In genomic region chr17:47850692-47851573, GRCh38 we compare ENCODE assay signal across 8 cellular contexts. TPM values are rescaled to one million over a fixed set of nuclear protein-coding genes. Genes with fewer than 3 reads are reported as not detected.
DNase-seq lines count a peak whose midpoint lies in the region; ATAC-seq and TF ChIP-seq lines count a peak whose summit lies in the region.

Gene SP6, minus strand, starts transcription at chr17:47851163. Its CDS starts 2,734 bp downstream, at chr17:47848429.

- H3K4me1 ChIP-seq in osteoblast (ENCODE audit: insufficient read depth, low read length) (peaks cover 12% of the 10 kb centered on the region), thyroid gland (peaks cover 11 to 31% of the 10 kb centered on the region in 2 donors)

- peak; percentile 50 for DNase-seq in HFFc6
- DNase-seq in NCI-H748 treated with DMSO at 0.1 percent for 48 hours (lab: John Stamatoyannopoulos, UW): peak; percentile 64
- peak; percentile 49 for DNase-seq in activated T-helper 1 cell treated with Interleukin-2 at 50 U/mL for 16 hours (ENCODE audit: low read depth)
- DNase-seq in fibroblast of the aortic adventitia (ENCODE audit: low read depth): peak; percentile 36
- DNase-seq in osteoblast (ENCODE audit: insufficient read length, low spot score, missing footprints): peak; percentile 97
- peak; percentile 82 to 85 for DNase-seq in thyroid gland

- no peaks in the 10 kb centered on the region for H3K36me3 Mint-ChIP-seq in HFFc6 (ENCODE audit: low read depth)

- intact Hi-C loops in thyroid gland (cut with DNase I): no loop called here

- peak; percentile 52 for TF ChIP-seq CTCF in HFFc6 (IDR thresholded peaks at IDR 0.05)
- no peak for TF ChIP-seq CTCF in fibroblast of the aortic adventitia (IDR thresholded peaks at IDR 0.05; ENCODE audit: insufficient read depth, low read length)
- no peak for TF ChIP-seq CTCF in osteoblast (IDR thresholded peaks at IDR 0.05; ENCODE audit: extremely low read depth, low read depth, low read length)
- peak in 3 of 6 experiments; percentile 13 to 37 (median 36) for TF ChIP-seq CTCF in thyroid gland (IDR thresholded peaks at IDR 0.05)

- H3K4me3 Mint-ChIP-seq in HFFc6: peak within 1 kb of the TSS; percentile 85

- H3K36me3 ChIP-seq in osteoblast (ENCODE audit: insufficient read depth, low read length) (no peaks in the 10 kb centered on the region), thyroid gland (no peaks in the 10 kb centered on the region)

- H3K27ac ChIP-seq in osteoblast (ENCODE audit: low read depth, low read length): no peak within 1 kb of the TSS
- H3K27ac ChIP-seq in thyroid gland: peak within 1 kb of the TSS in 1 of 3 donors; percentile 33

- H3K27ac Mint-ChIP-seq in HFFc6: peak within 1 kb of the TSS; percentile 36; the same call in 1 of the 2 replicates

- H3K79me2 ChIP-seq in osteoblast (ENCODE audit: insufficient read depth, low read length): no peaks in the 10 kb centered on the region

- peaks cover 84% of the 10 kb centered on the region for H3K27me3 ChIP-seq in osteoblast (ENCODE audit: insufficient read depth, low read length)
- H3K27me3 ChIP-seq in thyroid gland: peaks cover 42% of the 10 kb centered on the region

- ATAC-seq in GM21825 (IDR thresholded peaks at IDR 0.05; ENCODE audit: unreplicated experiment) (no peak), HG02571 (IDR thresholded peaks at IDR 0.05; ENCODE audit: unreplicated experiment) (no peak)

- no peaks in the 10 kb centered on the region for H3K9me3 ChIP-seq in osteoblast (ENCODE audit: low read depth, low read length)
- H3K9me3 ChIP-seq in thyroid gland: no peaks in the 10 kb centered on the region

- peak in 1 of 2 donors; percentile 83 for TF ChIP-seq POLR2A in thyroid gland (IDR thresholded peaks at IDR 0.05)

- H4K20me1 ChIP-seq in osteoblast (ENCODE audit: insufficient read depth, low read length): no peaks in the 10 kb centered on the region

- no peak within 1 kb of the TSS for H3K4me3 ChIP-seq in fibroblast of the aortic adventitia (ENCODE audit: low read depth, low read length)
- H3K4me3 ChIP-seq in osteoblast (ENCODE audit: insufficient read depth, low read length): peak within 1 kb of the TSS; percentile 55
- H3K4me3 ChIP-seq in thyroid gland (replicated peaks in 1 of 3): peak within 1 kb of the TSS in 1 of 3 donors; percentile 41

- WGBS in thyroid gland, 2 donors: 6 to 16% methylated on average over 15 to 48 of the region's 71 CpGs

- peaks cover 30% of the 10 kb centered on the region for H3K4me1 Mint-ChIP-seq in HFFc6 (ENCODE audit: low read depth)

- no peaks in the 10 kb centered on the region for H3K9me3 Mint-ChIP-seq in HFFc6

- H2AFZ ChIP-seq in osteoblast (ENCODE audit: low read length): peak within 1 kb of the TSS; percentile 27

- peak within 1 kb of the TSS; percentile 56 for H3K4me2 ChIP-seq in osteoblast (ENCODE audit: insufficient read depth, low read length)

- peaks cover 42% of the 10 kb centered on the region for H3K27me3 Mint-ChIP-seq in HFFc6 (ENCODE audit: insufficient read depth)

RNA-seq across cellular contexts. Expression of gene SP6, which starts in this region (rescaled TPM):
- total RNA-seq in HFFc6 (2021; fragmentation: NEBNext Ultra II Directional; extraction: Animal tissue kit (Norgen Biotek cat#: 25700)): 1 to 10 TPM in 4 of 6 experiments, under 1 TPM in 2; 0.45 to 1.2 (median 1.1) TPM
- total RNA-seq in fibroblast of the aortic adventitia (ENCODE audit: low replicate concordance): 0.09 TPM in 1 of 2 replicates, not detected in the other
- total RNA-seq in osteoblast: under 0.01 TPM in 2 replicates
- total RNA-seq in thyroid gland: 1 to 10 TPM in 1 of 4 donors, under 1 TPM in 3; 0.56 to 5.9 (median 0.96) TPM

Comparison
In these comparisons a context has a peak if more than half of its experiments do, and no peak if none do; other contexts are left out.
1. Peak in DNase-seq in fibroblast of the aortic adventitia; RNA of the gene not detected or under 1 TPM.
2. Peak in DNase-seq, H3K4me3 ChIP-seq and H3K4me2 ChIP-seq in osteoblast; RNA of the gene not detected or under 1 TPM.
3. DNase-seq: peak in every context shown above with its lines; median percentile 97 in osteoblast; 84 in thyroid gland; 64 in NCI-H748 treated with DMSO at 0.1 percent for 48 hours; 50 in HFFc6; 49 in activated T-helper 1 cell treated with Interleukin-2 at 50 U/mL for 16 hours; 36 in fibroblast of the aortic adventitia.